Comparison of ENCODE assay signal across 21 cellular contexts in the genomic region with DNA sequence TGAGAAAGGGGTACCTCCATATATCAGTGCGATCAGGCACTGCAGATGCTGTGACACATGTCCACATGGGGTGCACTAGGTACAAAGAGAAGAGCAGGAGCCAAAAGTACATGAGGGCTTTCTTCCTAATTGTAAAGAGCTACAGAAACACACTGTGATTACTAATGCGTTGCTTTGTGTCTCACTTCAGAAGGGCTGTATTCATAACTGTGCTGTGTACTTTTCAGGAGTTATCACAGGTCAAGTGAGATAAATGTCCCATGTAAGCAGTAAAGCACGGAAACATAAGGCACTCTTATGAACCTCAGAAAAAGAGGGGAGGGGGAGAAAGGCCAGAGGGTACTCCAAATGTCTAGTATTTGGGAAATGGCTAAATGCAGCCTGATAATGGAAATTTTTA. TPM values are rescaled to one million over a fixed set of nuclear protein-coding genes. Genes with fewer than 3 reads are reported as not detected.
A peak's percentile ranks its signal among the peaks of the same experiment; 100 is the strongest.
DNase-seq lines count a peak whose midpoint lies in the region; ATAC-seq and TF ChIP-seq lines count a peak whose summit lies in the region.
"Had no signal": no experiment of that assay in that cellular context is flagged by ENCODE, and none has a peak within 500 bp of the region (broad histone marks: within the 10 kb centered on the region; RNA-seq: fewer than 3 reads in every experiment).

No MANE protein-coding gene starts in this region.

- H3K4me2 ChIP-seq in GM23338 (no peak overlapping the region), hepatocyte (peak overlapping the region; percentile 50)

- TF ChIP-seq CTCF in GM23338 (conservative IDR thresholded peaks at IDR 0.05; ENCODE audit: low read depth in 2 of 2) (0 out of 4 replicates have a peak, but pooled peaks of 1 of the 2 experiments have one; percentile 7), hepatocyte (IDR thresholded peaks at IDR 0.05; ENCODE audit: poor library complexity) (no peak)

- H3K9me2 ChIP-seq in GM23338 (ENCODE audit: insufficient read depth): no peaks in the 10 kb centered on the region
- no peaks in the 10 kb centered on the region for H3K9me2 ChIP-seq in hepatocyte (replicated peaks; ENCODE audit: insufficient read depth)

- peaks cover 8% of the 10 kb centered on the region; the same call in 1 of the 2 replicates for H3K4me1 ChIP-seq in GM23338 (ENCODE audit: insufficient read depth)
- peaks cover 23% of the 10 kb centered on the region for H3K4me1 ChIP-seq in hepatocyte (ENCODE audit: insufficient read depth)
- H3K4me1 ChIP-seq: HAP-1, SJSA1 had no signal

- intact Hi-C loops in sciatic nerve (cut with DNase I): no loop called here

- H2AFZ ChIP-seq in GM23338 (no peak overlapping the region), hepatocyte (no peak overlapping the region)

- no peaks in the 10 kb centered on the region for H3K27me3 ChIP-seq in GM23338 (ENCODE audit: insufficient read depth)
- no peaks in the 10 kb centered on the region for H3K27me3 ChIP-seq in hepatocyte
- H3K27me3 ChIP-seq: SJSA1 had no signal

- no peaks in the 10 kb centered on the region for H3F3A ChIP-seq in GM23338 (replicated peaks; ENCODE audit: low read depth)

- 57% methylated on average over 3 of the region's 3 CpGs for WGBS in hepatocyte (ENCODE audit: low lambda C conversion rate, missing lambda C conversion rate)

- ATAC-seq in GM23338: peak; percentile 46
- ATAC-seq in sciatic nerve: peak; percentile 34
- no peak for ATAC-seq in GM21576 (IDR thresholded peaks at IDR 0.05; ENCODE audit: unreplicated experiment)
- ATAC-seq in HG03095 (IDR thresholded peaks at IDR 0.05; ENCODE audit: unreplicated experiment): no peak
- ATAC-seq: K562 had no signal

- H3K4me3 Mint-ChIP-seq in GM23338: no peak overlapping the region
- H3K4me3 Mint-ChIP-seq: CD14-positive monocyte had no signal

- H3K4me1 Mint-ChIP-seq in GM23338: peaks cover 15% of the 10 kb centered on the region
- H3K4me1 Mint-ChIP-seq: CD14-positive monocyte had no signal

- H3K27ac Mint-ChIP-seq in GM23338: no peak overlapping the region
- H3K27ac Mint-ChIP-seq: CD14-positive monocyte had no signal

- no peak overlapping the region for H3K4me3 ChIP-seq in GM23338
- H3K4me3 ChIP-seq in hepatocyte: no peak overlapping the region
- H3K4me3 ChIP-seq: HAP-1, K562, SJSA1 had no signal

- H3K36me3 ChIP-seq in GM23338 (ENCODE audit: insufficient read depth) (no peaks in the 10 kb centered on the region), hepatocyte (replicated peaks; ENCODE audit: insufficient read depth, low read depth) (no peaks in the 10 kb centered on the region)
- H3K36me3 ChIP-seq: SJSA1 had no signal

- H3K79me2 ChIP-seq in GM23338 (replicated peaks; ENCODE audit: insufficient read depth): peaks cover 60% of the 10 kb centered on the region
- H3K79me2 ChIP-seq in hepatocyte: peaks cover 87% of the 10 kb centered on the region

- H3K27ac ChIP-seq in GM23338 (ENCODE audit: low read depth): peak overlapping the region; percentile 24; the same call in 1 of the 2 replicates
- H3K27ac ChIP-seq in hepatocyte: peak overlapping the region; percentile 58
- H3K27ac ChIP-seq: RWPE1, SJSA1 had no signal

- H3K36me3 Mint-ChIP-seq in GM23338 (ENCODE audit: low read depth): peaks cover 6% of the 10 kb centered on the region; the same call in 1 of the 3 replicates

- H3K27me3 Mint-ChIP-seq in GM23338 (ENCODE audit: insufficient read depth, low read depth, poor library complexity): peaks cover 1% of the 10 kb centered on the region

- no peaks in the 10 kb centered on the region for H3K9me3 Mint-ChIP-seq in GM23338
- H3K9me3 Mint-ChIP-seq: CD14-positive monocyte had no signal

- DNase-seq in GM23338 (ENCODE audit: low spot score) (no peak), NCI-H774 (lab: John Stamatoyannopoulos, UW) (peak; percentile 16), hepatocyte (ENCODE audit: low spot score) (no peak), sciatic nerve (ENCODE audit: low spot score) (no peak), DMS53 treated with DMSO at 0.1 percent for 48 hours (lab: John Stamatoyannopoulos, UW; ENCODE audit: unreplicated experiment) (no peak)
- DNase-seq: ACHN; AML-193; COR-L47; DMS153; NCI-H146; NCI-H2081; NCI-H2227 treated with DMSO at 0.1 percent for 48 hours; NCI-H524 treated with DMSO at 0.1 percent for 48 hours; NK-92 treated with Interleukin-12 subunit alpha and Interleukin-12 subunit beta, amount 100 ng/mL, for 24 hours had no signal

- no peaks in the 10 kb centered on the region for H3K9me3 ChIP-seq in hepatocyte (ENCODE audit: low read depth)
- H3K9me3 ChIP-seq: HAP-1, SJSA1 had no signal

- H4K20me1 ChIP-seq in GM23338 (replicated peaks; ENCODE audit: insufficient read depth) (peaks cover 12% of the 10 kb centered on the region; the same call in 1 of the 2 replicates), hepatocyte (ENCODE audit: insufficient read depth, poor library complexity, severe bottlenecking) (peaks cover 53% of the 10 kb centered on the region)

TF ChIP-seq in GM23338, 12 proteins besides CTCF, POLR2A, EP300 and RAD21 (continues in another document):
- TF ChIP-seq ZNF462 (CRISPR knock-in tag; IDR thresholded peaks at IDR 0.05) (no peak), ZNF114 (CRISPR knock-in tag; IDR thresholded peaks at IDR 0.05) (no peak), POLR2AphosphoS5 (IDR thresholded peaks at IDR 0.05; ENCODE audit: low read depth) (no peak), EZH2phosphoT487 (IDR thresholded peaks at IDR 0.05; ENCODE audit: unreplicated experiment) (no peak)

RNA-seq across cellular contexts. Expression of gene SPRING1, which starts 10.6 kb away (rescaled TPM):
- total RNA-seq in GM23338 (2014; rRNA removed; shearing (Covaris generic)): 51.3 and 57.1 TPM in 2 replicates
- polyA plus RNA-seq in GM23338 (2016; fragmentation: Nextera tagmentation; extraction: Ambion mirVana) (6.6 and 8.2 TPM in 2 replicates), hepatocyte (36.0 and 42.2 TPM in 2 replicates)
- total RNA-seq in hepatocyte (94.5 and 95.2 TPM in 2 replicates), sciatic nerve (20.2 TPM)

RNA-seq across cellular contexts. Expression of gene RNFT2, which starts 10.9 kb away (rescaled TPM):
- total RNA-seq in GM23338 (2014; rRNA removed; shearing (Covaris generic)): 19.7 and 22.9 TPM in 2 replicates
- polyA plus RNA-seq in GM23338 (2016; fragmentation: Nextera tagmentation; extraction: Ambion mirVana) (19.3 and 21.5 TPM in 2 replicates), hepatocyte (1.5 and 2.8 TPM in 2 replicates)
- total RNA-seq in hepatocyte (2.6 and 2.9 TPM in 2 replicates), sciatic nerve (6.6 TPM)
- polyA plus RNA-seq: CD14-positive monocyte had no signal

Comparison
In these comparisons a context has a peak if more than half of its experiments do, and no peak if none do; other contexts are left out.
1. ATAC-seq: peak in GM23338 (single experiment) and sciatic nerve (single experiment); none in GM21576 (single experiment) and HG03095 (single experiment).